Comparison of ENCODE assay signal across 15 cellular contexts in the genomic region with DNA sequence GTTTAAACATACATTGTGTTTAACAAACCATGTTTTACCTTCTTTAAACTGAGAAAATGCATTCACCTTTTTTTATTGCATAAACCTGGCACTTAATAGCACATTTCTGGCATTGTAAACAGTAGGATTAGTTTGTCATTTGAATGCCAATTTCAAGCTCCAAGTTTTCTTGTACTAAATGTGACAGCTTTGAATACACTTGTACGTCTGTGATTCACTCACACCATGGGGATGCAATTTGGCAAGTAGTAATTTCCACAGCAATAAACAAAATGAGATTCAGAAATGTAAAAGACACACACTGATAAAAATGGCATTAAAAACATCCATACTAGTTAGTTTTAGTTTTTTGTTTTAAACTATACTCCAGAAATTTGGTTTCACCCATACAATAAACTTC.
DNase-seq lines count a peak whose midpoint lies in the region; FAIRE-seq and TF ChIP-seq lines count a peak whose summit lies in the region.
"Had no signal": no experiment of that assay in that cellular context is flagged by ENCODE, and none has a peak within 500 bp of the region (broad histone marks: within the 10 kb centered on the region; RNA-seq: fewer than 3 reads in every experiment).

No MANE protein-coding gene starts in this region.

- peak; percentile 11 for FAIRE-seq in kidney (lab: Jason Lieb, UNC)
- FAIRE-seq in small intestine (lab: Jason Lieb, UNC) = no peak
- FAIRE-seq: A204.1, GM19239, H1 had no signal

- TF ChIP-seq CTCF in kidney (IDR thresholded peaks at IDR 0.05; ENCODE audit: borderline replicate concordance, extremely low read depth, insufficient read depth) = no peak

- no peak overlapping the region for H4K91ac ChIP-seq in trophoblast cell (ENCODE audit: low read depth, low read length)

- no peak overlapping the region for H3K14ac ChIP-seq in trophoblast cell (ENCODE audit: low read length)

- H2BK5ac ChIP-seq in trophoblast cell (ENCODE audit: low read depth, low read length, poor library complexity) = no peak overlapping the region

- no peak overlapping the region for H3K9ac ChIP-seq in kidney (ENCODE audit: low read length in 2 of 2)
- H3K9ac ChIP-seq in trophoblast cell (ENCODE audit: low read length) = no peak overlapping the region

- no peak overlapping the region for H2AFZ ChIP-seq in trophoblast cell (ENCODE audit: insufficient read depth, low read length, poor library complexity)

- H4K8ac ChIP-seq in trophoblast cell (ENCODE audit: low read depth, low read length) = no peak overlapping the region

- H3K18ac ChIP-seq in trophoblast cell (ENCODE audit: low read length) = no peak overlapping the region

- no peak overlapping the region for H3K4me3 ChIP-seq in kidney (ENCODE audit: low read length in 2 of 2)
- H3K4me3 ChIP-seq in trophoblast cell (ENCODE audit: low read depth, low read length) = no peak overlapping the region
- H3K4me3 ChIP-seq in small intestine (ENCODE audit: low read depth in 1 of 2, low read length in 2 of 2) = no peak overlapping the region
- H3K4me3 ChIP-seq: HAP-1 had no signal

- no peak overlapping the region for H3K4me2 ChIP-seq in trophoblast cell (ENCODE audit: low read length)

- H3K36me3 ChIP-seq in kidney (ENCODE audit: control insufficient read depth in 1 of 2, insufficient read depth in 2 of 2, low read length in 2 of 2) (no peaks in the 10 kb centered on the region), trophoblast cell (ENCODE audit: control insufficient read depth in 1 of 2, insufficient read depth in 2 of 2, low read length in 2 of 2) (no peaks in the 10 kb centered on the region), small intestine (ENCODE audit: control insufficient read depth in 2 of 2, insufficient read depth in 2 of 2, low read length in 2 of 2) (no peaks in the 10 kb centered on the region)
- H3K36me3 ChIP-seq: HAP-1 had no signal

- no peaks in the 10 kb centered on the region for H3K79me1 ChIP-seq in trophoblast cell (ENCODE audit: low read length)

- intact Hi-C loops in kidney (cut with DNase I) = no loop called here

- H2BK12ac ChIP-seq in trophoblast cell (ENCODE audit: low read length) = no peak overlapping the region

- no peak overlapping the region for H2BK120ac ChIP-seq in trophoblast cell (ENCODE audit: insufficient read depth, low read length, poor library complexity)

- H3K23ac ChIP-seq in trophoblast cell (ENCODE audit: low read length) = no peak overlapping the region

- H2AK5ac ChIP-seq in trophoblast cell (ENCODE audit: low read length) = no peak overlapping the region

- H3K27ac ChIP-seq in kidney (ENCODE audit: low read depth in 2 of 2, low read length in 2 of 2) (no peak overlapping the region), trophoblast cell (ENCODE audit: low read depth, low read length) (no peak overlapping the region), small intestine (ENCODE audit: low read depth in 1 of 2, low read length in 1 of 2) (no peak overlapping the region)

- H3K9me3 ChIP-seq in kidney (ENCODE audit: control insufficient read depth in 1 of 2, low read length in 2 of 2) = no peaks in the 10 kb centered on the region
- H3K9me3 ChIP-seq in trophoblast cell (ENCODE audit: insufficient read depth, low read depth, low read length) = no peaks in the 10 kb centered on the region
- H3K9me3 ChIP-seq in small intestine (ENCODE audit: control insufficient read depth, low read depth) = no peaks in the 10 kb centered on the region
- H3K9me3 ChIP-seq: Caco-2, HAP-1 had no signal

- H3K4me1 ChIP-seq in kidney (ENCODE audit: control insufficient read depth in 1 of 2, insufficient read depth in 1 of 2, low read depth in 1 of 2, low read length in 2 of 2) (no peaks in the 10 kb centered on the region), trophoblast cell (ENCODE audit: control insufficient read depth in 1 of 2, insufficient read depth in 2 of 2, low read length in 2 of 2) (no peaks in the 10 kb centered on the region), small intestine (ENCODE audit: control insufficient read depth in 2 of 2, insufficient read depth in 1 of 2, low read depth in 1 of 2, low read length in 1 of 2) (no peaks in the 10 kb centered on the region)
- H3K4me1 ChIP-seq: Caco-2, HAP-1 had no signal

- DNase-seq in COR-L47 (lab: John Stamatoyannopoulos, UW) = peak; percentile 71
- DNase-seq in NCI-H1417 treated with DMSO at 0.1 percent for 48 hours (lab: John Stamatoyannopoulos, UW) = peak; percentile 33
- peak; percentile 34 for DNase-seq in NCI-H748 (lab: John Stamatoyannopoulos, UW; ENCODE audit: unreplicated experiment)
- no peak for DNase-seq in kidney
- DNase-seq in trophoblast cell = no peak
- DNase-seq in small intestine = no peak
- DNase-seq in activated CD8-positive, alpha-beta memory T cell treated with anti-CD3 and anti-CD28 coated beads, Interleukin-2, amount 50 U/mL, for 48 hours = no peak
- DNase-seq: Caco-2; CD8-positive, alpha-beta T cell; DND-41; GF-D8 had no signal

- WGBS in trophoblast cell (ENCODE audit: extremely low coverage, insufficient coverage, insufficient read length) = no CpG with 5 or more reads among the region's 1 CpG
- WGBS in small intestine, 3 donors = 55 to 58% (median 57%) methylated on average over 1 of the region's 1 CpG

- no peak overlapping the region for H4K12ac ChIP-seq in trophoblast cell (ENCODE audit: low read depth, low read length)

- H3K27me3 ChIP-seq in trophoblast cell (ENCODE audit: insufficient read depth, low read length) (no peaks in the 10 kb centered on the region), small intestine (ENCODE audit: control insufficient read depth in 2 of 2, insufficient read depth in 2 of 2, low read length in 2 of 2) (no peaks in the 10 kb centered on the region)

- no peaks in the 10 kb centered on the region for H3K79me2 ChIP-seq in trophoblast cell (ENCODE audit: control insufficient read depth, insufficient read depth, low read length, poor library complexity)

- H3K4ac ChIP-seq in trophoblast cell (ENCODE audit: low read depth, low read length) = no peak overlapping the region

Comparison
In these comparisons a context has a peak if more than half of its experiments do, and no peak if none do; other contexts are left out.
1. DNase-seq: peak in COR-L47 (single experiment), NCI-H1417 treated with DMSO at 0.1 percent for 48 hours (single experiment) and NCI-H748 (single experiment); none in kidney (single experiment), trophoblast cell (0 of 2), small intestine (single experiment) and activated CD8-positive, alpha-beta memory T cell treated with anti-CD3 and anti-CD28 coated beads, Interleukin-2, amount 50 U/mL, for 48 hours (single experiment).